ENCODE assay signal across 26 cellular contexts in genomic region chr2:86778957-86779356, GRCh38. TPM values are rescaled to one million over a fixed set of nuclear protein-coding genes. Genes with fewer than 3 reads are reported as not detected.
"Had no signal": no experiment of that assay in that cellular context is flagged by ENCODE, and none has a peak within 500 bp of the region (broad histone marks: within the 10 kb centered on the region; RNA-seq: fewer than 3 reads in every experiment).

No MANE protein-coding gene starts in this region.

- H3K9me3 ChIP-seq: body of pancreas, sigmoid colon, transverse colon, uterus had no signal

- H3K27ac ChIP-seq: body of pancreas, foreskin keratinocyte, parathyroid adenoma, sigmoid colon, transverse colon, uterus, WERI-Rb-1 had no signal

- H2AFZ ChIP-seq: parathyroid adenoma had no signal

- H3K36me3 ChIP-seq: uterus had no signal

- H3K4me2 ChIP-seq: smooth muscle cell had no signal

- H3K79me2 ChIP-seq: parathyroid adenoma had no signal

- DNase-seq: activated CD4-positive, alpha-beta T cell treated with anti-CD3 and anti-CD28 coated beads for 1 hour; activated CD4-positive, alpha-beta T cell treated with anti-CD3 and anti-CD28 coated beads, Interleukin-2, amount 50 U/mL, for 1 hour; activated CD8-positive, alpha-beta T cell treated with anti-CD3 and anti-CD28 coated beads, Interleukin-2, amount 10 ng/mL, durations not matched to agents 7 days and 5 days; activated gamma-delta T cell; anterior cingulate cortex; body of pancreas; central memory CD4-positive, alpha-beta T cell; dermis blood vessel endothelial cell; effector CD8-positive, alpha-beta T cell; erythroblast; foreskin keratinocyte; immature natural killer cell; nephron progenitor cell; nucleus accumbens; sigmoid colon; stimulated activated CD4-positive, alpha-beta T cell treated with anti-CD3 and anti-CD28 coated beads, Interleukin-2, amount 100 ng/mL, for 48 hours; stimulated activated CD8-positive, alpha-beta memory T cell treated with anti-CD3 and anti-CD28 coated beads, Interleukin-4, amount 100 ng/mL, for 48 hours; stimulated activated naive B cell treated with anti-CD40 and anti-IgM and Interleukin-4, amounts not matched to agents 10 μg/mL and 1 μg/mL and 100 μg/mL, for 72 hours; T-helper 17 cell; transverse colon; uterus; WERI-Rb-1 had no signal

- H3K9ac ChIP-seq: parathyroid adenoma had no signal

- H3K27me3 ChIP-seq: body of pancreas, sigmoid colon, transverse colon, uterus had no signal

- H3K4me3 ChIP-seq: body of pancreas, sigmoid colon, smooth muscle cell, transverse colon, uterus had no signal

- H3K4me1 ChIP-seq: body of pancreas, foreskin keratinocyte, parathyroid adenoma, sigmoid colon, transverse colon, uterus had no signal

- ATAC-seq: activated CD8-positive, alpha-beta T cell treated with anti-CD3 and anti-CD28 coated beads, Interleukin-2, amount 10 ng/mL, durations not matched to agents 7 days and 5 days; body of pancreas; foreskin keratinocyte; stimulated activated naive B cell treated with anti-CD40 and anti-IgM and Interleukin-4, amounts not matched to agents 10 μg/mL and 1 μg/mL and 100 μg/mL, for 72 hours; T-helper 17 cell had no signal

RNA-seq across cellular contexts. Expression of gene CD8A, which starts 11.8 kb away (rescaled TPM):
- total RNA-seq: dermis blood vessel endothelial cell, glomerular endothelial cell, pulmonary artery endothelial cell, smooth muscle cell had no signal
- polyA plus RNA-seq: smooth muscle cell had no signal
